In genomic region chr21:41966341-41966833, GRCh38 we compare ENCODE assay signal across 24 cellular contexts. TPM values are rescaled to one million over a fixed set of nuclear protein-coding genes. Genes with fewer than 3 reads are reported as not detected.
DNase-seq lines count a peak whose midpoint lies in the region; ATAC-seq and TF ChIP-seq lines count a peak whose summit lies in the region.
"Had no signal": no experiment of that assay in that cellular context is flagged by ENCODE, and none has a peak within 500 bp of the region (broad histone marks: within the 10 kb centered on the region; RNA-seq: fewer than 3 reads in every experiment).

No MANE protein-coding gene starts in this region.

- no peak for TF ChIP-seq EP300 in esophagus muscularis mucosa (IDR thresholded peaks at IDR 0.05)

- intact Hi-C loops in esophagus muscularis mucosa (cut with DNase I), result no loop called here
- intact Hi-C loops in sciatic nerve (cut with DNase I), result no loop called here

- peaks cover 0 to 22% (median 0%) of the 10 kb centered on the region in 4 donors for H3K27me3 ChIP-seq in esophagus muscularis mucosa
- H3K27me3 ChIP-seq: ascending aorta had no signal

- no peak for TF ChIP-seq CTCF in RWPE1 (conservative IDR thresholded peaks at IDR 0.05; ENCODE audit: low read depth)
- TF ChIP-seq CTCF in esophagus muscularis mucosa (IDR thresholded peaks at IDR 0.05), result no peak

- ATAC-seq in sciatic nerve (peak; percentile 36), HG03442 (IDR thresholded peaks at IDR 0.05; ENCODE audit: unreplicated experiment) (no peak), GM19452 (IDR thresholded peaks at IDR 0.05; ENCODE audit: unreplicated experiment) (no peak)
- ATAC-seq: left lobe of liver had no signal

- CTCF ChIA-PET in RWPE1 (lab: Yijun Ruan, JAX), result interaction anchor here (0.7 to 1.2 kb wide), 2 partner anchors 37 to 39 kb away, joined by 3 to 4 read pairs; no protein-coding TSS in a partner anchor

- WGBS in esophagus muscularis mucosa, result 82% methylated on average over 5 of the region's 5 CpGs

- no peaks in the 10 kb centered on the region for H3K9me3 ChIP-seq in esophagus muscularis mucosa
- H3K9me3 ChIP-seq: ascending aorta, BE2C, esophagus squamous epithelium had no signal

- no peak overlapping the region for H3K4me3 ChIP-seq in esophagus muscularis mucosa
- H3K4me3 ChIP-seq: ascending aorta, esophagus squamous epithelium, smooth muscle cell had no signal

- H3K27ac ChIP-seq in RWPE1 (peak overlapping the region; percentile 50), esophagus muscularis mucosa (replicated peaks in 1 of 4) (no peak overlapping the region)
- H3K27ac ChIP-seq: ascending aorta had no signal

- peak; percentile 2 for DNase-seq in activated CD4-positive, alpha-beta T cell treated with anti-CD3 and anti-CD28 coated beads for 1 hour
- DNase-seq in activated CD4-positive, alpha-beta T cell treated with anti-CD3 and anti-CD28 coated beads, Interleukin-2, amount 50 U/mL, for 4 hours, result no peak
- DNase-seq in RWPE1 (ENCODE audit: low spot score) (no peak), esophagus muscularis mucosa (ENCODE audit: extremely low spot score) (peak; percentile 60), sciatic nerve (ENCODE audit: low spot score) (no peak), amniotic stem cell (lab: John Stamatoyannopoulos, UW) (no peak)
- DNase-seq: 8988T; activated CD4-positive, alpha-beta T cell treated with anti-CD3 and anti-CD28 coated beads, Interleukin-2, amount 50 U/mL, for 48 hours; activated naive CD4-positive, alpha-beta T cell treated with anti-CD3 and anti-CD28 coated beads, Interleukin-2, amount 10 ng/mL, durations not matched to agents 7 days and 5 days; activated T-cell treated with anti-CD3 and anti-CD28 coated beads, Interleukin-2, amount 50 U/mL, for 1 hour; BE2C; effector CD4-positive, alpha-beta T cell; esophagus squamous epithelium; KBM-7; MV-4-11; NCI-H187; NCI-H2227 treated with DMSO at 0.1 percent for 48 hours; stimulated activated CD4-positive, alpha-beta T cell treated with anti-CD3 and anti-CD28 coated beads, Interleukin-4, amount 100 ng/mL, for 4 hours; T-helper 2 cell had no signal

- no peak for TF ChIP-seq POLR2A in esophagus muscularis mucosa (IDR thresholded peaks at IDR 0.05; ENCODE audit: low read depth)

- H3K4me1 ChIP-seq in esophagus muscularis mucosa, result no peaks in the 10 kb centered on the region
- H3K4me1 ChIP-seq: ascending aorta, BE2C had no signal

- H3K36me3 ChIP-seq in esophagus muscularis mucosa, result no peaks in the 10 kb centered on the region
- H3K36me3 ChIP-seq: ascending aorta, BE2C, esophagus squamous epithelium had no signal

- POLR2A ChIA-PET in RWPE1 (lab: Yijun Ruan, JAX; ENCODE audit: low non-redundant PET), result no interaction called here

RNA-seq across cellular contexts. Expression of gene C2CD2, which starts 12.6 kb away (rescaled TPM):
- total RNA-seq in esophagus muscularis mucosa (10 to 100 TPM; 11.6 to 25.3 (median 18.9) TPM), sciatic nerve (60.9 TPM)

RNA-seq across cellular contexts. Expression of gene ZBTB21, which starts 43.8 kb away (rescaled TPM):
- total RNA-seq in esophagus muscularis mucosa (10 to 100 TPM in 1 of 4 donors, 1 to 10 TPM in 3; 5.9 to 15.1 (median 9.2) TPM), sciatic nerve (27.3 TPM)

Comparison
In these comparisons a context has a peak if more than half of its experiments do, and no peak if none do; other contexts are left out.
1. DNase-seq: peak in activated CD4-positive, alpha-beta T cell treated with anti-CD3 and anti-CD28 coated beads for 1 hour (single experiment) and esophagus muscularis mucosa (single experiment); none in activated CD4-positive, alpha-beta T cell treated with anti-CD3 and anti-CD28 coated beads, Interleukin-2, amount 50 U/mL, for 4 hours (0 of 2), RWPE1 (single experiment), sciatic nerve (single experiment) and amniotic stem cell (single experiment).